24 cellular contexts compared by ENCODE assay signal in the genomic region with DNA sequence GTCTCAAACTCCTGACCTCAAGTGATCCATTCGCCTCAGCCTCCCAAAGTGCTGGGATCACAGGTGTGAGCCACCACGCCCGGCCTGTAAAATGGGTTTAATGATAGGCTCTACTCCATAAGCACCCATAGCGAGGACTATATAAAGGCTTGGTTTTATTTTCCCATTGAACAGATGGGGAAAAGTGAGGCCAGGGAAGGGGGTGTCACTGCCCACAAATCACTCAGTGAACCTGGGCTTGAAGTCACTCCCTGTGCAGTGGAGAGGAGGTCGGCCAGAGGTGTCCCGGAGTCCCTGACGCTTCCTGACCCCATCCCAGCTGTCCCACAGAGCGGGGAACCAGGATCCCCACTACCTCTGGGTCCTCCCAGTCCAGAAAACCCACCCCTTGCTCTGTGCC. TPM values are rescaled to one million over a fixed set of nuclear protein-coding genes. Genes with fewer than 3 reads are reported as not detected.
DNase-seq lines count a peak whose midpoint lies in the region; ATAC-seq, FAIRE-seq and TF ChIP-seq lines count a peak whose summit lies in the region.
"Had no signal": no experiment of that assay in that cellular context is flagged by ENCODE, and none has a peak within 500 bp of the region (broad histone marks: within the 10 kb centered on the region; RNA-seq: fewer than 3 reads in every experiment).

No MANE protein-coding gene starts in this region.

- no peaks in the 10 kb centered on the region for H3K36me3 ChIP-seq in osteoblast (ENCODE audit: insufficient read depth, low read length)
- H3K36me3 ChIP-seq: BLaER1 treated with 17β-estradiol and CSF1 and Interleukin-3, amounts not matched to agents 10 nM and 100 nM had no signal

- no peak overlapping the region for H3K4me3 ChIP-seq in A549
- no peak overlapping the region for H3K4me3 ChIP-seq in osteoblast (ENCODE audit: insufficient read depth, low read length)
- H3K4me3 ChIP-seq: BLaER1 treated with 17β-estradiol and CSF1 and Interleukin-3, amounts not matched to agents 10 nM and 100 nM; GM12878 had no signal

- H3K4me2 ChIP-seq in A549 (no peak overlapping the region), osteoblast (ENCODE audit: insufficient read depth, low read length) (no peak overlapping the region)
- H3K4me2 ChIP-seq: BLaER1 treated with 17β-estradiol and CSF1 and Interleukin-3, amounts not matched to agents 10 nM and 100 nM had no signal

- CTCF ChIA-PET in A549 (lab: Yijun Ruan, JAX) = interaction anchor here (0.7 to 2.6 kb wide), 2 partner anchors 10 to 90 kb away, joined by 3 to 10 read pairs; no protein-coding TSS in a partner anchor

- WGBS in A549 (ENCODE audit: missing lambda C conversion rate) = 90% methylated on average over 8 of the region's 8 CpGs

- DNase-seq in A549 (ENCODE audit: low read depth in 1 of 2, low spot score in 1 of 2) = no peak
- peak; percentile 12 for DNase-seq in D341Med (ENCODE audit: low spot score)
- peak; percentile 74 for DNase-seq in osteoblast (ENCODE audit: insufficient read length, low spot score, missing footprints)
- DNase-seq in NCI-H82 (lab: John Stamatoyannopoulos, UW) = no peak
- DNase-seq: 8988T; AML-193; Caco-2; Calu3; CD4-positive, alpha-beta T cell; CD8-positive, alpha-beta T cell; DMS 273 treated with DMSO at 0.1 percent for 48 hours; DMS153; DMS53; DMS79; DND-41; EL; GDM1 had no signal

- H2AFZ ChIP-seq in osteoblast (ENCODE audit: low read length) = no peak overlapping the region

- no peak overlapping the region for H3K27ac ChIP-seq in A549
- H3K27ac ChIP-seq in osteoblast (ENCODE audit: low read depth, low read length) = no peak overlapping the region
- H3K27ac ChIP-seq: BLaER1 treated with 17β-estradiol and CSF1 and Interleukin-3, amounts not matched to agents 10 nM and 100 nM; C4-2B had no signal

- ATAC-seq in A549 = no peak
- no peak for ATAC-seq in GM19467 (IDR thresholded peaks at IDR 0.05; ENCODE audit: unreplicated experiment)
- ATAC-seq: CD8-positive, alpha-beta T cell; GM12878 had no signal

- TF ChIP-seq POLR2A in A549 (IDR thresholded peaks at IDR 0.05; ENCODE audit: low read length) = no peak

- H3K27me3 ChIP-seq in osteoblast (ENCODE audit: insufficient read depth, low read length) = no peaks in the 10 kb centered on the region
- H3K27me3 ChIP-seq: BLaER1 treated with 17β-estradiol and CSF1 and Interleukin-3, amounts not matched to agents 10 nM and 100 nM had no signal

- H3K4me1 ChIP-seq in A549 (no peaks in the 10 kb centered on the region), osteoblast (ENCODE audit: insufficient read depth, low read length) (no peaks in the 10 kb centered on the region)
- H3K4me1 ChIP-seq: Caco-2 had no signal

- no peak for FAIRE-seq in A549 (lab: Jason Lieb, UNC)
- FAIRE-seq: A204.1, GM12878, GM12892, GM18507 had no signal

- H4K20me1 ChIP-seq in osteoblast (ENCODE audit: insufficient read depth, low read length) = no peaks in the 10 kb centered on the region
- H4K20me1 ChIP-seq: BLaER1 treated with 17β-estradiol and CSF1 and Interleukin-3, amounts not matched to agents 10 nM and 100 nM had no signal

- no peak for TF ChIP-seq RAD21 in A549 (conservative IDR thresholded peaks at IDR 0.05 in 1 of 2, IDR thresholded peaks at IDR 0.05 in 1 of 2)

- H3K9me3 ChIP-seq in A549 (no peaks in the 10 kb centered on the region), osteoblast (ENCODE audit: low read depth, low read length) (no peaks in the 10 kb centered on the region)
- H3K9me3 ChIP-seq: BLaER1 treated with 17β-estradiol and CSF1 and Interleukin-3, amounts not matched to agents 10 nM and 100 nM; Caco-2 had no signal

- TF ChIP-seq CTCF in A549 (IDR thresholded peaks at IDR 0.05) (no peak), osteoblast (IDR thresholded peaks at IDR 0.05; ENCODE audit: extremely low read depth, low read depth, low read length) (no peak)

- H3K79me2 ChIP-seq in osteoblast (ENCODE audit: insufficient read depth, low read length) = no peaks in the 10 kb centered on the region

- POLR2A ChIA-PET in A549 (lab: Yijun Ruan, JAX) = no interaction called here

- TF ChIP-seq EP300 in A549 (IDR thresholded peaks at IDR 0.05) = no peak

TF ChIP-seq in A549, 52 proteins besides CTCF, POLR2A, EP300 and RAD21:
- TF ChIP-seq SMC3 (IDR thresholded peaks at IDR 0.05) (no peak), HDAC2 (IDR thresholded peaks at IDR 0.05) (0 out of 2 replicates have a peak, but pooled peaks have one; percentile 34)

RNA-seq across cellular contexts. Expression of a gene that starts 14.9 kb away (rescaled TPM):
- polyA plus RNA-seq in A549 (2011; rRNA removed) = 2.1 and 2.7 TPM in 2 replicates
- 1.8 and 2.9 TPM in 2 replicates for polyA plus RNA-seq in A549 (2012; cell fraction: cytosol; rRNA removed)
- polyA plus RNA-seq in A549 (2012; cell fraction: nucleus; rRNA removed) = 8.3 and 9.3 TPM in 2 replicates
- 1.9 to 3.1 TPM (median 2.6 TPM) in 3 replicates for polyA plus RNA-seq in A549 (2017; fragmentation: RNase III; extraction: RNeasy Plus Mini Kit Qiagen cat#74134 plus additional on column Dnase treatment)
- 2.1 and 2.4 TPM in 2 replicates for polyA minus RNA-seq in A549 (2011; rRNA and poly(A)+ RNA removed)
- total RNA-seq in osteoblast = 2.4 and 5.1 TPM in 2 replicates

RNA-seq across cellular contexts. Expression of a gene that starts 36.8 kb away (rescaled TPM):
- polyA plus RNA-seq in A549 (2011; rRNA removed) (3.1 and 6.1 TPM in 2 replicates), A549 (2017; fragmentation: RNase III; extraction: RNeasy Plus Mini Kit Qiagen cat#74134 plus additional on column Dnase treatment) (4.2 to 5.4 TPM (median 5.1 TPM) in 3 replicates)
- 2.7 and 3.7 TPM in 2 replicates for polyA plus RNA-seq in A549 (2012; cell fraction: cytosol; rRNA removed)
- 7.6 TPM in 2 replicates for polyA plus RNA-seq in A549 (2012; cell fraction: nucleus; rRNA removed)
- polyA minus RNA-seq in A549 (2011; rRNA and poly(A)+ RNA removed) = 3.2 and 5.1 TPM in 2 replicates
- total RNA-seq in osteoblast = under 0.01 and 0.72 TPM in 2 replicates
- total RNA-seq: CD4-positive, alpha-beta T cell; CD8-positive, alpha-beta T cell had no signal

RNA-seq across cellular contexts. Expression of a gene that starts 48.2 kb away (rescaled TPM):
- 171 and 183 TPM in 2 replicates for polyA plus RNA-seq in A549 (2011; rRNA removed)
- polyA plus RNA-seq in A549 (2012; cell fraction: cytosol; rRNA removed) = 223 and 303 TPM in 2 replicates
- 251 and 276 TPM in 2 replicates for polyA plus RNA-seq in A549 (2012; cell fraction: nucleus; rRNA removed)
- 191 to 231 TPM (median 216 TPM) in 3 replicates for polyA plus RNA-seq in A549 (2017; fragmentation: RNase III; extraction: RNeasy Plus Mini Kit Qiagen cat#74134 plus additional on column Dnase treatment)
- 235 and 240 TPM in 2 replicates for polyA minus RNA-seq in A549 (2011; rRNA and poly(A)+ RNA removed)
- total RNA-seq in osteoblast = 209 and 211 TPM in 2 replicates

Comparison
In these comparisons a context has a peak if more than half of its experiments do, and no peak if none do; other contexts are left out.
1. DNase-seq: peak in D341Med (single experiment) and osteoblast (single experiment); none in A549 (0 of 2) and NCI-H82 (single experiment).